31 cellular contexts compared by ENCODE assay signal in genomic region chr7:78993341-78993740, GRCh38.
"Had no signal": no experiment of that assay in that cellular context is flagged by ENCODE, and none has a peak within 500 bp of the region (broad histone marks: within the 10 kb centered on the region; RNA-seq: fewer than 3 reads in every experiment).

No MANE protein-coding gene starts in this region.

- H3K9me3 ChIP-seq: ascending aorta, body of pancreas, Peyer's patch, SJCRH30 had no signal

- FAIRE-seq: bronchial epithelial cell had no signal

- H3K27ac ChIP-seq: ascending aorta, body of pancreas, coronary artery, Peyer's patch, RWPE1, SJCRH30 had no signal

- DNase-seq: activated B cell treated with CpG ODN at 0.5 μM for 24 hours; activated CD4-positive, alpha-beta T cell treated with anti-CD3 and anti-CD28 coated beads for 1 hour; activated CD4-positive, alpha-beta T cell treated with anti-CD3 and anti-CD28 coated beads, Interleukin-2, amount 10 ng/mL, durations not matched to agents 24 days and 14 days; activated CD4-positive, alpha-beta T cell treated with anti-CD3 and anti-CD28 coated beads, Interleukin-2, amount 50 U/mL, for 48 hours; activated CD8-positive, alpha-beta memory T cell treated with anti-CD3 and anti-CD28 coated beads for 24 hours; activated effector memory CD4-positive, alpha-beta T cell treated with anti-CD3 and anti-CD28 coated beads, Interleukin-2, amount 50 U/mL, for 16 hours; activated naive CD4-positive, alpha-beta T cell treated with Interleukin-2 at 50 U/mL for 16 hours; activated naive CD8-positive, alpha-beta T cell treated with anti-CD3 and anti-CD28 coated beads, Interleukin-2, amount 50 U/mL, for 24 hours; activated T-cell treated with anti-CD3 and anti-CD28 coated beads, Interleukin-2, amount 50 U/mL, for 4 hours; amniotic stem cell; body of pancreas; central memory CD4-positive, alpha-beta T cell; NCI-H1092; NCI-H1417 treated with DMSO at 0.1 percent for 48 hours; NCI-H1694; NCI-H2029; NCI-H2107; NCI-H226; NCI-H526; NCI-H774; Peyer's patch; Right ventricle myocardium superior; SJCRH30; T-helper 17 cell; T-helper 9 cell had no signal

- H3K36me3 ChIP-seq: ascending aorta, Peyer's patch, SJCRH30 had no signal

- ATAC-seq: activated naive CD4-positive, alpha-beta T cell treated with anti-CD3 and anti-CD28 coated beads, Interleukin-2, amount 50 U/mL, for 72 hours; activated naive CD8-positive, alpha-beta T cell treated with anti-CD3 and anti-CD28 coated beads, Interleukin-2, amount 50 U/mL, for 24 hours; activated T-cell treated with anti-CD3 and anti-CD28 coated beads, Interleukin-2, amount 50 U/mL, for 4 hours; body of pancreas; SK-N-SH treated with all-trans-retinoic acid at 6 μM for 48 hours; T-helper 17 cell had no signal

- H3K27me3 ChIP-seq: ascending aorta, body of pancreas, Peyer's patch, SJCRH30 had no signal

- H3K4me1 ChIP-seq: ascending aorta, body of pancreas, Peyer's patch, SJCRH30 had no signal

- H3K4me3 ChIP-seq: ascending aorta, body of pancreas, coronary artery, Peyer's patch, SJCRH30 had no signal
